In genomic region chr15:89820651-89821611, GRCh38 we compare ENCODE assay signal across 14 cellular contexts. TPM values are rescaled to one million over a fixed set of nuclear protein-coding genes. Genes with fewer than 3 reads are reported as not detected.
DNase-seq lines count a peak whose midpoint lies in the region; ATAC-seq and TF ChIP-seq lines count a peak whose summit lies in the region.
"Had no signal": no experiment of that assay in that cellular context is flagged by ENCODE, and none has a peak within 500 bp of the region (broad histone marks: within the 10 kb centered on the region; RNA-seq: fewer than 3 reads in every experiment).

No MANE protein-coding gene starts in this region.

- H3K27me3 ChIP-seq in Panc1 (ENCODE audit: control insufficient read depth, insufficient read depth, low read length) (no peaks in the 10 kb centered on the region), endodermal cell (ENCODE audit: control insufficient read depth, insufficient read depth, low read length, poor library complexity, severe bottlenecking) (peaks cover 21% of the 10 kb centered on the region)
- peaks cover 0 to under 1% of the 10 kb centered on the region in 2 donors for H3K27me3 ChIP-seq in naive thymus-derived CD4-positive, alpha-beta T cell (ENCODE audit: control insufficient read depth in 2 of 2, insufficient read depth in 2 of 2, low read length in 2 of 2)

- H3K9me3 Mint-ChIP-seq in naive thymus-derived CD4-positive, alpha-beta T cell = peaks cover 0 to 7% (median 4%) of the 10 kb centered on the region in 11 donors
- H3K9me3 Mint-ChIP-seq in endodermal cell = peaks cover 5% of the 10 kb centered on the region

- H3K9ac ChIP-seq in endodermal cell (ENCODE audit: extremely low read depth, low read length, poor library complexity, severe bottlenecking) = no peak overlapping the region

- H3K4me3 ChIP-seq in Panc1 (ENCODE audit: low read depth in 2 of 2, low read length in 2 of 2) (peak overlapping the region; percentile 4 to 46; a peak in 3 of 4 replicates), endodermal cell (ENCODE audit: low read length) (no peak overlapping the region)
- no peak overlapping the region for H3K4me3 ChIP-seq in naive thymus-derived CD4-positive, alpha-beta T cell (ENCODE audit: low read length)
- H3K4me3 ChIP-seq: GM12878, stomach had no signal

- in situ Hi-C loops in Panc1 (cut with HindIII; ENCODE audit: low pct_unique_long_range_greater_than_20kb, low sequenced_read_pairs) = no loop called here

- intact Hi-C loops in Panc1 (cut with micrococcal nuclease; ENCODE audit: unreplicated experiment) = no loop called here
- intact Hi-C loops in naive thymus-derived CD4-positive, alpha-beta T cell (cut with micrococcal nuclease) = no loop called here

- no peak overlapping the region for H3K4me3 Mint-ChIP-seq in naive thymus-derived CD4-positive, alpha-beta T cell
- H3K4me3 Mint-ChIP-seq in endodermal cell = no peak overlapping the region
- H3K4me3 Mint-ChIP-seq: T-helper 2 cell treated with Interferon-gamma antibody and Interleukin-4, amounts not matched to agents 5 μg/mL and 100 μg/mL, for 36 hours had no signal

- no TSS peak for BruUV-seq in Panc1 (replicated peaks; lab: Mats Ljungman, UMichigan)

- H3K9me3 ChIP-seq in Panc1 (ENCODE audit: control insufficient read depth, insufficient read depth, low read depth, low read length) (no peaks in the 10 kb centered on the region), endodermal cell (ENCODE audit: control insufficient read depth, low read length) (peaks cover 2% of the 10 kb centered on the region)
- no peaks in the 10 kb centered on the region for H3K9me3 ChIP-seq in naive thymus-derived CD4-positive, alpha-beta T cell (ENCODE audit: control insufficient read depth in 2 of 3, low read length in 3 of 3)

- H3K36me3 ChIP-seq in Panc1 (ENCODE audit: control insufficient read depth, insufficient read depth, low read length) (no peaks in the 10 kb centered on the region), endodermal cell (ENCODE audit: control insufficient read depth, insufficient read depth, low read length) (no peaks in the 10 kb centered on the region)
- H3K36me3 ChIP-seq in naive thymus-derived CD4-positive, alpha-beta T cell (ENCODE audit: control insufficient read depth in 2 of 3, insufficient read depth in 3 of 3, low read length in 3 of 3) = no peaks in the 10 kb centered on the region
- H3K36me3 ChIP-seq: stomach had no signal

- TF ChIP-seq CTCF in Panc1 (IDR thresholded peaks at IDR 0.05) (no peak), endodermal cell (conservative IDR thresholded peaks at IDR 0.05) (no peak)

- peaks cover 0 to 4% (median 3%) of the 10 kb centered on the region in 5 donors for H3K36me3 Mint-ChIP-seq in naive thymus-derived CD4-positive, alpha-beta T cell
- no peaks in the 10 kb centered on the region for H3K36me3 Mint-ChIP-seq in endodermal cell (ENCODE audit: low read depth)

- CTCF ChIA-PET in Panc1 (lab: Charles Lee) = interaction anchor here (1.5 kb wide), 1 partner anchor 54 kb away, joined by 4 read pairs; no protein-coding TSS in a partner anchor
- CTCF ChIA-PET in naive thymus-derived CD4-positive, alpha-beta T cell (lab: Charles Lee) = no interaction called here

- peaks cover 15 to 41% (median 31%) of the 10 kb centered on the region in 5 donors for H3K27me3 Mint-ChIP-seq in naive thymus-derived CD4-positive, alpha-beta T cell
- H3K27me3 Mint-ChIP-seq in endodermal cell (ENCODE audit: insufficient read depth) = peaks cover 48% of the 10 kb centered on the region

- ATAC-seq in Panc1 (peak; percentile 81), esophagus mucosa (peak; percentile 47), HG02970 (IDR thresholded peaks at IDR 0.05; ENCODE audit: low FRiP score, unreplicated experiment) (no peak)
- peak; percentile 79 for ATAC-seq in naive thymus-derived CD4-positive, alpha-beta T cell
- no peak for ATAC-seq in stimulated activated naive CD8-positive, alpha-beta T cell treated with anti-CD3 and anti-CD28 coated beads, Interleukin-15, Interleukin-2, amounts not matched to agents 100 U/mL and 50 U/mL, for 24 hours

- DNase-seq in EL = peak; percentile 92
- DNase-seq in Panc1 (ENCODE audit: low read depth, low spot score) = peak; percentile 78
- no peak for DNase-seq in naive thymus-derived CD4-positive, alpha-beta T cell
- DNase-seq in stimulated activated CD4-positive, alpha-beta T cell treated with anti-CD3 and anti-CD28 coated beads, Interleukin-12 subunit alpha, Interleukin-12 subunit beta, amount 100 ng/mL, for 4 hours = no peak
- DNase-seq in stimulated activated naive CD8-positive, alpha-beta T cell treated with anti-CD3 and anti-CD28 coated beads, Interleukin-15, Interleukin-2, amounts not matched to agents 100 U/mL and 50 U/mL, for 24 hours = no peak
- no peak for DNase-seq in endodermal cell
- DNase-seq: activated T-cell treated with anti-CD3 and anti-CD28 coated beads for 4 hours, glutamatergic neuron, NCI-H524 treated with DMSO at 0.1 percent for 48 hours, stomach had no signal

- peak overlapping the region; percentile 91 for H3K27ac ChIP-seq in Panc1 (ENCODE audit: low read length)
- H3K27ac ChIP-seq in naive thymus-derived CD4-positive, alpha-beta T cell (ENCODE audit: low read depth, low read length) = no peak overlapping the region
- no peak overlapping the region for H3K27ac ChIP-seq in endodermal cell (ENCODE audit: low read depth, low read length)

- H3K4me1 Mint-ChIP-seq in naive thymus-derived CD4-positive, alpha-beta T cell = peaks cover 0 to 18% (median 0%) of the 10 kb centered on the region in 7 donors
- H3K4me1 Mint-ChIP-seq in endodermal cell = no peaks in the 10 kb centered on the region

- H3K4me1 ChIP-seq in Panc1 (ENCODE audit: control insufficient read depth, insufficient read depth, low read length) (peaks cover 59% of the 10 kb centered on the region), endodermal cell (ENCODE audit: control insufficient read depth, insufficient read depth, low read length) (no peaks in the 10 kb centered on the region)
- H3K4me1 ChIP-seq in naive thymus-derived CD4-positive, alpha-beta T cell (ENCODE audit: control insufficient read depth in 2 of 2, insufficient read depth in 2 of 2, low read length in 2 of 2) = no peaks in the 10 kb centered on the region

- 88 to 89% methylated on average over 9 to 13 of the region's 13 CpGs for WGBS in endodermal cell (ENCODE audit: insufficient coverage in 1 of 2, insufficient read length in 1 of 2), 2 experiments

- H3K27ac Mint-ChIP-seq in naive thymus-derived CD4-positive, alpha-beta T cell = no peak overlapping the region
- H3K27ac Mint-ChIP-seq in endodermal cell = no peak overlapping the region
- H3K27ac Mint-ChIP-seq: T-helper 2 cell treated with Interferon-gamma antibody and Interleukin-4, amounts not matched to agents 5 μg/mL and 100 μg/mL, for 36 hours had no signal

- POLR2A ChIA-PET in Panc1 (lab: Charles Lee) = no interaction called here
- POLR2A ChIA-PET in naive thymus-derived CD4-positive, alpha-beta T cell (lab: Charles Lee) = no interaction called here

RNA-seq across cellular contexts. Expression of gene ANPEP, which starts 6.3 kb away (rescaled TPM):
- total RNA-seq in Panc1 (2021; ENCODE audit: unreplicated experiment) (183 TPM), esophagus mucosa (3.1 TPM), endodermal cell (1 to 10 TPM in 1 of 2 donors, under 1 TPM in 1; 0.95 to 3.3 TPM)
- 194 TPM for polyA plus RNA-seq in Panc1 (2012; ENCODE audit: insufficient read length)
- total RNA-seq in naive thymus-derived CD4-positive, alpha-beta T cell = 100 to 1,000 TPM in 1 of 5 experiments, 10 to 100 TPM in 1, 1 to 10 TPM in 3; 1.9 to 123 (median 2.7) TPM
- under 1 TPM in 1 of 2 donors, not detected in 1; 0.12 TPM for polyA plus RNA-seq in naive thymus-derived CD4-positive, alpha-beta T cell
- polyA plus RNA-seq in endodermal cell (2013, experiment 1 of 2) = 2.0 TPM
- 2.2 TPM for polyA plus RNA-seq in endodermal cell (2013, experiment 2 of 2)

RNA-seq across cellular contexts. Expression of gene MESP2, which starts 44.8 kb away (rescaled TPM):
- total RNA-seq in Panc1 (2021; ENCODE audit: unreplicated experiment) (1.1 TPM), esophagus mucosa (0.40 TPM), endodermal cell (1 to 10 TPM in 1 of 2 donors, under 1 TPM in 1; 0.22 to 1.3 TPM)
- polyA plus RNA-seq in Panc1 (2012; ENCODE audit: insufficient read length) = 2.0 TPM
- total RNA-seq in naive thymus-derived CD4-positive, alpha-beta T cell = not detected
- not detected for polyA plus RNA-seq in naive thymus-derived CD4-positive, alpha-beta T cell
- 0.68 TPM for polyA plus RNA-seq in endodermal cell (2013, experiment 1 of 2)
- 0.54 TPM for polyA plus RNA-seq in endodermal cell (2013, experiment 2 of 2)
- total RNA-seq: GM12878, stomach had no signal

Comparison
In these comparisons a context has a peak if more than half of its experiments do, and no peak if none do; other contexts are left out.
1. DNase-seq: peak in EL (single experiment) and Panc1 (single experiment); none in naive thymus-derived CD4-positive, alpha-beta T cell (0 of 9), stimulated activated CD4-positive, alpha-beta T cell treated with anti-CD3 and anti-CD28 coated beads, Interleukin-12 subunit alpha, Interleukin-12 subunit beta, amount 100 ng/mL, for 4 hours (single experiment), stimulated activated naive CD8-positive, alpha-beta T cell treated with anti-CD3 and anti-CD28 coated beads, Interleukin-15, Interleukin-2, amounts not matched to agents 100 U/mL and 50 U/mL, for 24 hours (single experiment) and endodermal cell (single experiment).
2. ATAC-seq: peak in Panc1 (single experiment), esophagus mucosa (single experiment) and naive thymus-derived CD4-positive, alpha-beta T cell (single experiment); none in stimulated activated naive CD8-positive, alpha-beta T cell treated with anti-CD3 and anti-CD28 coated beads, Interleukin-15, Interleukin-2, amounts not matched to agents 100 U/mL and 50 U/mL, for 24 hours (single experiment) and HG02970 (single experiment).
3. H3K4me3 ChIP-seq: peak in Panc1 (2 of 2); none in naive thymus-derived CD4-positive, alpha-beta T cell (single experiment) and endodermal cell (single experiment).